8 cellular contexts compared by ENCODE assay signal in the genomic region with DNA sequence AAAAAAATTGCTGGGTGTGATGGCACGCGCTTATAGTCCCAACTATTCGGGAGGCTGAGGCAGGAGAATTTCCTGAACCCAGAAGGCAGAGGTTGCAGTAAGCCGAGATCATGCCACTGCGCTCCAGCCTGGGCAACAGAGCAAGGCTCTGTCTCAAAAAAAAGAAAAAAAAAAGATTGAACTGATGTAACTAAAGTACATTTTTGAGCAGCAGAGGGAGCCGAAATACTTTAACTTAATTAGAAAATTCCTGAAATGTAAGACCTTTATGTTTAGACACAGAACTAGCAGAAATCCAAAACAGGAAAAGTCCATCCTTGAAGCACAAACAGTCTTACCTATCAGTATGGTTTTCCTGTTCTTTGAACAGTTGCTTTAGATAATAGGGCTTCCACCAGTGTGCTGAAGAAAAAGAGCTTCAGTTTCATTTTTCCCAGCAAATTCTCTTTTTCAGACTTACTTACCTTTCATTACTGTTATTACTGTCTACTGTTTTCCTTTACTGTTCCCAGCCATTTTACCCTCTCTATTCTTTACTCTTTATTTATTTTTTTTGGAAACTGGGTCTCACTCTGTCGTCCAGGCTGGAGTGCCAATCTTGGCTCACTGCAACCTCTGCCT. TPM values are rescaled to one million over a fixed set of nuclear protein-coding genes. Genes with fewer than 3 reads are reported as not detected.
DNase-seq lines count a peak whose midpoint lies in the region; ATAC-seq lines count a peak whose summit lies in the region.

No MANE protein-coding gene starts in this region.

- CTCF ChIA-PET in activated CD8-positive, alpha-beta memory T cell treated with anti-CD3 and anti-CD28 coated beads, Interleukin-2, amount 10 ng/mL, durations not matched to agents 7 days and 5 days (lab: Charles Lee): interaction anchor here (0.6 to 3.3 kb wide), 21 partner anchors 11 to 301 kb away, joined by 3 to 34 read pairs (median 3); partner anchors contain the start of genes TRIP4 and ZNF609

- H3K27me3 Mint-ChIP-seq in activated CD8-positive, alpha-beta memory T cell treated with anti-CD3 and anti-CD28 coated beads, Interleukin-2, amount 10 ng/mL, durations not matched to agents 7 days and 5 days: no peaks in the 10 kb centered on the region
- no peaks in the 10 kb centered on the region for H3K27me3 Mint-ChIP-seq in effector memory CD8-positive, alpha-beta T cell

- no peak for ATAC-seq in activated CD8-positive, alpha-beta memory T cell treated with anti-CD3 and anti-CD28 coated beads, Interleukin-2, amount 10 ng/mL, durations not matched to agents 7 days and 5 days
- no peak for ATAC-seq in effector memory CD8-positive, alpha-beta T cell (replicated peaks)
- ATAC-seq in HG03280 (IDR thresholded peaks at IDR 0.05; ENCODE audit: unreplicated experiment): no peak

- no peaks in the 10 kb centered on the region for H3K9me3 Mint-ChIP-seq in activated CD8-positive, alpha-beta memory T cell treated with anti-CD3 and anti-CD28 coated beads, Interleukin-2, amount 10 ng/mL, durations not matched to agents 7 days and 5 days (ENCODE audit: low read depth)
- no peaks in the 10 kb centered on the region for H3K9me3 Mint-ChIP-seq in effector memory CD8-positive, alpha-beta T cell

- H3K4me1 Mint-ChIP-seq in activated CD8-positive, alpha-beta memory T cell treated with anti-CD3 and anti-CD28 coated beads, Interleukin-2, amount 10 ng/mL, durations not matched to agents 7 days and 5 days: peaks cover 29% of the 10 kb centered on the region
- peaks cover 14 to 34% of the 10 kb centered on the region in 2 donors for H3K4me1 Mint-ChIP-seq in effector memory CD8-positive, alpha-beta T cell (ENCODE audit: low read depth in 2 of 2)

- H3K36me3 Mint-ChIP-seq in activated CD8-positive, alpha-beta memory T cell treated with anti-CD3 and anti-CD28 coated beads, Interleukin-2, amount 10 ng/mL, durations not matched to agents 7 days and 5 days: peaks cover 28% of the 10 kb centered on the region
- H3K36me3 Mint-ChIP-seq in effector memory CD8-positive, alpha-beta T cell (ENCODE audit: insufficient read depth): peaks cover 55% of the 10 kb centered on the region

- peak overlapping the region; percentile 69 for H3K27ac Mint-ChIP-seq in activated CD8-positive, alpha-beta memory T cell treated with anti-CD3 and anti-CD28 coated beads, Interleukin-2, amount 10 ng/mL, durations not matched to agents 7 days and 5 days
- peak overlapping the region; percentile 18 to 84 for H3K27ac Mint-ChIP-seq in effector memory CD8-positive, alpha-beta T cell

- DNase-seq in activated CD8-positive, alpha-beta memory T cell treated with anti-CD3 and anti-CD28 coated beads, Interleukin-2, amount 10 ng/mL, durations not matched to agents 7 days and 5 days: no peak
- no peak for DNase-seq in activated CD8-positive, alpha-beta memory T cell treated with anti-CD3 and anti-CD28 coated beads, Interleukin-2, amount 50 U/mL, for 48 hours
- DNase-seq in NCI-H226: peak; percentile 14
- no peak for DNase-seq in effector memory CD8-positive, alpha-beta T cell
- DNase-seq in putamen (ENCODE audit: low spot score): peak; percentile 36
- no peak for DNase-seq in HPDE6-E6E7 (ENCODE audit: extremely low spot score)
- no peak for DNase-seq in mucosa of gallbladder (ENCODE audit: low spot score)

- no peak overlapping the region for H3K4me3 Mint-ChIP-seq in activated CD8-positive, alpha-beta memory T cell treated with anti-CD3 and anti-CD28 coated beads, Interleukin-2, amount 10 ng/mL, durations not matched to agents 7 days and 5 days
- no peak overlapping the region for H3K4me3 Mint-ChIP-seq in effector memory CD8-positive, alpha-beta T cell

RNA-seq across cellular contexts. Expression of gene ZNF609, which starts 33.4 kb away (rescaled TPM):
- 10 to 100 TPM; 36.8 to 47.5 TPM for total RNA-seq in activated CD8-positive, alpha-beta memory T cell treated with anti-CD3 and anti-CD28 coated beads, Interleukin-2, amount 10 ng/mL, durations not matched to agents 7 days and 5 days
- total RNA-seq in mucosa of gallbladder: 36.3 TPM

RNA-seq across cellular contexts. Expression of gene TRIP4, which starts 39.3 kb away (rescaled TPM):
- 10 to 100 TPM; 19.5 to 19.8 TPM for total RNA-seq in activated CD8-positive, alpha-beta memory T cell treated with anti-CD3 and anti-CD28 coated beads, Interleukin-2, amount 10 ng/mL, durations not matched to agents 7 days and 5 days
- total RNA-seq in mucosa of gallbladder: 24.1 TPM

RNA-seq across cellular contexts. Expression of gene PCLAF, which starts 45.7 kb away (rescaled TPM):
- 100 to 1,000 TPM; 138 to 139 TPM for total RNA-seq in activated CD8-positive, alpha-beta memory T cell treated with anti-CD3 and anti-CD28 coated beads, Interleukin-2, amount 10 ng/mL, durations not matched to agents 7 days and 5 days
- total RNA-seq in mucosa of gallbladder: 3.0 TPM

Comparison
In these comparisons a context has a peak if more than half of its experiments do, and no peak if none do; other contexts are left out.
1. DNase-seq: peak in NCI-H226 (single experiment) and putamen (single experiment); none in activated CD8-positive, alpha-beta memory T cell treated with anti-CD3 and anti-CD28 coated beads, Interleukin-2, amount 10 ng/mL, durations not matched to agents 7 days and 5 days (single experiment), activated CD8-positive, alpha-beta memory T cell treated with anti-CD3 and anti-CD28 coated beads, Interleukin-2, amount 50 U/mL, for 48 hours (single experiment), effector memory CD8-positive, alpha-beta T cell (0 of 3), HPDE6-E6E7 (single experiment) and mucosa of gallbladder (single experiment).
2. RNA of gene PCLAF, which starts 45.7 kb away (total RNA-seq): 138 to 139 TPM in activated CD8-positive, alpha-beta memory T cell treated with anti-CD3 and anti-CD28 coated beads, Interleukin-2, amount 10 ng/mL, durations not matched to agents 7 days and 5 days; 3.0 TPM in mucosa of gallbladder (single experiment); every median in the first group is over 10 times any median in the second.